Comparison of ENCODE assay signal across 11 cellular contexts in the genomic region with DNA sequence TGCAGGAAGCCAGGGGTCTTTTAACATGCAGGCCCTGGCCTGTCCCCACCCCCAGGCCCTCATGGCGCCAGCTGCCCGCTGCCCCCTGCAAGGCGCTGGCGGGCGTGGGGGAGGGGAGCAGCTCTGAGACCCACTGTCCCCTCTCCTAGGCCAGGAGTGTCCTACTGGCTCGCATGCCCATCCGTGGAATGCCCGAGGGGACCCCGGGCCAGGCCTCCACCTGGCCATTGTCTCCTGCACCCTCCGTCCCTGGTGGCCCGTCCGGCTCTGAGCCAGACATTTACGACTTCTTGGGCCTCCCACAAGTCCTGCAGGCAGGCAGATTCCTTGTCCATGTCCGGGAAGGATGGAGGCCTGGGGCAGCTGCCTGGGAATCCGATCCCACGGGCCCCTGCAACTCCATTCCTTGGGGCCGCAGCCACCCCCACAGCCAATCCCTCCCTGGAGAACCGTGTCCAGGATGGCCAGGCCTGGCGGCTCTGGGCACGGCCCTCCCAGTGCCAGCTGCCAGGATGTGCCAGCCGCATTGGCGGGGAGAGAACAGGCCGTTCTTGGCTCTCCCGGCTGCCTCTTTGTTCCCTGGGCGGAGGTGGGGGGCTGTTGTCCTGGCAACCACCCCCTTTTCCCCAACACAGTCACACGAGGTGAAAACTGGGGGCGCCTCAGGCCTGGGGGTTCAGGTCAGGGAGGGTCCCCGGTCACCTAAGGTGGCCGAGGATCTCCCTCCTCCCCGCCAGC. TPM values are rescaled to one million over a fixed set of nuclear protein-coding genes. Genes with fewer than 3 reads are reported as not detected.
DNase-seq lines count a peak whose midpoint lies in the region; ATAC-seq and TF ChIP-seq lines count a peak whose summit lies in the region.
"Had no signal": no experiment of that assay in that cellular context is flagged by ENCODE, and none has a peak within 500 bp of the region (broad histone marks: within the 10 kb centered on the region; RNA-seq: fewer than 3 reads in every experiment).

No MANE protein-coding gene starts in this region.

- H3K9me3 ChIP-seq in stomach (no peaks in the 10 kb centered on the region), thyroid gland (no peaks in the 10 kb centered on the region)

- ATAC-seq in GM21576 (IDR thresholded peaks at IDR 0.05; ENCODE audit: unreplicated experiment) (no peak), GM21447 (IDR thresholded peaks at IDR 0.05; ENCODE audit: unreplicated experiment) (no peak)

- DNase-seq in LHCN-M2 (ENCODE audit: low read depth) (peak; percentile 92), cerebellum (ENCODE audit: low spot score) (peak; percentile 39), medulla oblongata (ENCODE audit: extremely low spot score) (peak; percentile 93), stomach (peak; percentile 31), thyroid gland (no peak)
- no peak for DNase-seq in activated CD4-positive, alpha-beta T cell treated with anti-CD3 and anti-CD28 coated beads, Interleukin-2, amount 10 ng/mL, durations not matched to agents 24 days and 14 days
- DNase-seq: NCI-H226 had no signal

- no peaks in the 10 kb centered on the region for H3K27me3 Mint-ChIP-seq in activated CD4-positive, alpha-beta T cell treated with anti-CD3 and anti-CD28 coated beads, Interleukin-2, amount 10 ng/mL, durations not matched to agents 24 days and 14 days

- H3K27ac Mint-ChIP-seq in activated CD4-positive, alpha-beta T cell treated with anti-CD3 and anti-CD28 coated beads, Interleukin-2, amount 10 ng/mL, durations not matched to agents 24 days and 14 days: no peak overlapping the region
- H3K27ac Mint-ChIP-seq: T-helper 1 cell treated with Interleukin-12 subunit alpha and Interleukin-12 subunit beta and Interleukin-4 antibody, amounts not matched to agents 30 μg/mL and 1 μg/mL, for 36 hours had no signal

- H3K4me3 Mint-ChIP-seq in activated CD4-positive, alpha-beta T cell treated with anti-CD3 and anti-CD28 coated beads, Interleukin-2, amount 10 ng/mL, durations not matched to agents 24 days and 14 days: no peak overlapping the region
- H3K4me3 Mint-ChIP-seq: neural crest cell; T-helper 1 cell treated with Interleukin-12 subunit alpha and Interleukin-12 subunit beta and Interleukin-4 antibody, amounts not matched to agents 30 μg/mL and 1 μg/mL, for 36 hours had no signal

- H3K9me3 Mint-ChIP-seq in activated CD4-positive, alpha-beta T cell treated with anti-CD3 and anti-CD28 coated beads, Interleukin-2, amount 10 ng/mL, durations not matched to agents 24 days and 14 days: no peaks in the 10 kb centered on the region
- H3K9me3 Mint-ChIP-seq: neural crest cell; T-helper 1 cell treated with Interleukin-12 subunit alpha and Interleukin-12 subunit beta and Interleukin-4 antibody, amounts not matched to agents 30 μg/mL and 1 μg/mL, for 36 hours had no signal

- peak; percentile 29 for TF ChIP-seq EP300 in stomach (IDR thresholded peaks at IDR 0.05)

- TF ChIP-seq CTCF in stomach (IDR thresholded peaks at IDR 0.05) (no peak), thyroid gland (IDR thresholded peaks at IDR 0.05) (no peak)

- H3K4me3 ChIP-seq in stomach: no peak overlapping the region
- H3K4me3 ChIP-seq in thyroid gland (replicated peaks in 1 of 3): no peak overlapping the region

- H3K36me3 ChIP-seq in stomach: no peaks in the 10 kb centered on the region
- H3K36me3 ChIP-seq in thyroid gland: no peaks in the 10 kb centered on the region

- no peak for TF ChIP-seq POLR2A in stomach (IDR thresholded peaks at IDR 0.05)
- no peak for TF ChIP-seq POLR2A in thyroid gland (IDR thresholded peaks at IDR 0.05)

- 36 to 59% (median 52%) methylated on average over 14 to 30 of the region's 30 CpGs for WGBS in stomach, 5 donors
- WGBS in thyroid gland, 2 donors: 65 to 67% methylated on average over 15 to 21 of the region's 30 CpGs

- intact Hi-C loops in stomach (cut with DNase I; ENCODE audit: low total_unique reads): no loop called here
- intact Hi-C loops in activated CD4-positive, alpha-beta T cell treated with anti-CD3 and anti-CD28 coated beads, Interleukin-2, amount 10 ng/mL, durations not matched to agents 24 days and 14 days (cut with micrococcal nuclease): no loop called here
- intact Hi-C loops in thyroid gland (cut with DNase I): no loop called here

- H3K27ac ChIP-seq in stomach (peak overlapping the region in 3 of 5 donors; percentile 53 to 57 (median 54)), thyroid gland (no peak overlapping the region)

- H3K4me1 ChIP-seq in stomach (peaks cover 0 to 16% (median 10%) of the 10 kb centered on the region in 4 donors), thyroid gland (no peaks in the 10 kb centered on the region)

- no peaks in the 10 kb centered on the region for H3K4me1 Mint-ChIP-seq in activated CD4-positive, alpha-beta T cell treated with anti-CD3 and anti-CD28 coated beads, Interleukin-2, amount 10 ng/mL, durations not matched to agents 24 days and 14 days
- H3K4me1 Mint-ChIP-seq: neural crest cell had no signal

- peaks cover 0 to 14% (median 0%) of the 10 kb centered on the region in 3 donors for H3K27me3 ChIP-seq in stomach
- no peaks in the 10 kb centered on the region for H3K27me3 ChIP-seq in thyroid gland

- no peaks in the 10 kb centered on the region for H3K36me3 Mint-ChIP-seq in activated CD4-positive, alpha-beta T cell treated with anti-CD3 and anti-CD28 coated beads, Interleukin-2, amount 10 ng/mL, durations not matched to agents 24 days and 14 days (ENCODE audit: low read depth)

RNA-seq across cellular contexts. Expression of gene PLIN3, which starts 10.5 kb away (rescaled TPM):
- total RNA-seq in LHCN-M2 (2014; rRNA removed) (333 and 379 TPM in 2 replicates), cerebellum (12.7 TPM), stomach (10 to 100 TPM in 4 of 5 donors, 1 to 10 TPM in 1; 8.9 to 42.6 (median 16.3) TPM), thyroid gland (10 to 100 TPM; 24.4 to 41.3 (median 38.0) TPM)
- polyA plus RNA-seq in LHCN-M2 (2012): 329 TPM
- 10 to 100 TPM; 39.2 to 55.3 (median 44.0) TPM for polyA plus RNA-seq in stomach
- total RNA-seq in activated CD4-positive, alpha-beta T cell treated with anti-CD3 and anti-CD28 coated beads, Interleukin-2, amount 10 ng/mL, durations not matched to agents 24 days and 14 days: 28.6 and 34.4 TPM in 2 replicates

RNA-seq across cellular contexts. Expression of gene ARRDC5, which starts 24.8 kb away (rescaled TPM):
- total RNA-seq in LHCN-M2 (2014; rRNA removed): not detected in 2 replicates
- not detected for polyA plus RNA-seq in LHCN-M2 (2012)
- total RNA-seq in cerebellum: not detected
- under 1 TPM in 1 of 5 donors, not detected in 4; 0.73 TPM for total RNA-seq in stomach
- polyA plus RNA-seq in stomach: under 1 TPM in 1 of 3 donors, not detected in 2; 0.20 TPM
- 0.24 and 0.28 TPM in 2 replicates for total RNA-seq in activated CD4-positive, alpha-beta T cell treated with anti-CD3 and anti-CD28 coated beads, Interleukin-2, amount 10 ng/mL, durations not matched to agents 24 days and 14 days
- total RNA-seq in thyroid gland: not detected
- total RNA-seq: neural crest cell had no signal

RNA-seq across cellular contexts. Expression of gene UHRF1, which starts 31.4 kb away (rescaled TPM):
- total RNA-seq in LHCN-M2 (2014; rRNA removed): 122 and 132 TPM in 2 replicates
- polyA plus RNA-seq in LHCN-M2 (2012): 53.5 TPM
- 22.9 TPM for total RNA-seq in cerebellum
- 10 to 100 TPM in 1 of 5 donors, 1 to 10 TPM in 2, under 1 TPM in 2; 0.58 to 20.5 (median 6.4) TPM for total RNA-seq in stomach
- polyA plus RNA-seq in stomach: 1 to 10 TPM; 2.0 to 4.4 (median 3.8) TPM
- 158 and 161 TPM in 2 replicates for total RNA-seq in activated CD4-positive, alpha-beta T cell treated with anti-CD3 and anti-CD28 coated beads, Interleukin-2, amount 10 ng/mL, durations not matched to agents 24 days and 14 days
- total RNA-seq in thyroid gland: under 1 TPM; 0.11 to 0.71 (median 0.41) TPM

RNA-seq across cellular contexts. Expression of gene TICAM1, which starts 46.4 kb away (rescaled TPM):
- total RNA-seq in LHCN-M2 (2014; rRNA removed) (2.9 and 3.5 TPM in 2 replicates), cerebellum (0.91 TPM), stomach (10 to 100 TPM in 3 of 5 donors, 1 to 10 TPM in 2; 1.8 to 46.9 (median 19.6) TPM), thyroid gland (1 to 10 TPM; 5.2 to 7.0 (median 6.3) TPM)
- 12.7 TPM for polyA plus RNA-seq in LHCN-M2 (2012)
- polyA plus RNA-seq in stomach: 10 to 100 TPM; 11.6 to 16.2 (median 13.7) TPM
- total RNA-seq in activated CD4-positive, alpha-beta T cell treated with anti-CD3 and anti-CD28 coated beads, Interleukin-2, amount 10 ng/mL, durations not matched to agents 24 days and 14 days: 33.8 and 33.9 TPM in 2 replicates

Comparison
In these comparisons a context has a peak if more than half of its experiments do, and no peak if none do; other contexts are left out.
1. DNase-seq: peak in LHCN-M2 (single experiment), cerebellum (single experiment), medulla oblongata (single experiment) and stomach (single experiment); none in activated CD4-positive, alpha-beta T cell treated with anti-CD3 and anti-CD28 coated beads, Interleukin-2, amount 10 ng/mL, durations not matched to agents 24 days and 14 days (single experiment) and thyroid gland (0 of 2).
2. H3K27ac ChIP-seq: peak in stomach (3 of 5); none in thyroid gland (0 of 3).